14 cellular contexts compared by ENCODE assay signal in genomic region chr4:39718366-39719323, GRCh38. TPM values are rescaled to one million over a fixed set of nuclear protein-coding genes. Genes with fewer than 3 reads are reported as not detected.
DNase-seq lines count a peak whose midpoint lies in the region; ATAC-seq and TF ChIP-seq lines count a peak whose summit lies in the region.
"Had no signal": no experiment of that assay in that cellular context is flagged by ENCODE, and none has a peak within 500 bp of the region (broad histone marks: within the 10 kb centered on the region; RNA-seq: fewer than 3 reads in every experiment).

No MANE protein-coding gene starts in this region.

- H3K9me3 ChIP-seq in cardiac muscle cell (ENCODE audit: low read depth) (no peaks in the 10 kb centered on the region), right cardiac atrium (ENCODE audit: control insufficient read depth, low read length) (no peaks in the 10 kb centered on the region), spleen (no peaks in the 10 kb centered on the region)
- H3K9me3 ChIP-seq: HAP-1 had no signal

- H3K36me3 Mint-ChIP-seq in activated CD8-positive, alpha-beta T cell treated with anti-CD3 and anti-CD28 coated beads, Interleukin-2, amount 10 ng/mL, durations not matched to agents 7 days and 5 days (ENCODE audit: low read depth): peaks cover 31% of the 10 kb centered on the region

- peaks cover 11% of the 10 kb centered on the region for H3K4me1 ChIP-seq in cardiac muscle cell (ENCODE audit: low read depth)
- peaks cover 10% of the 10 kb centered on the region for H3K4me1 ChIP-seq in right cardiac atrium (ENCODE audit: control insufficient read depth, insufficient read depth, low read length)
- H3K4me1 ChIP-seq in spleen: peaks cover 7 to 98% (median 59%) of the 10 kb centered on the region in 6 donors
- H3K4me1 ChIP-seq: HAP-1 had no signal

- CTCF ChIA-PET in activated CD8-positive, alpha-beta T cell treated with anti-CD3 and anti-CD28 coated beads, Interleukin-2, amount 10 ng/mL, durations not matched to agents 7 days and 5 days (lab: Charles Lee): interaction anchor here (1.1 kb wide), 1 partner anchor 10 kb away, joined by 3 read pairs; no protein-coding TSS in a partner anchor

- ATAC-seq in right cardiac atrium: no peak
- peak; percentile 69 for ATAC-seq in activated CD8-positive, alpha-beta T cell treated with anti-CD3 and anti-CD28 coated beads, Interleukin-2, amount 10 ng/mL, durations not matched to agents 7 days and 5 days
- peak; percentile 54 for ATAC-seq in stimulated activated naive CD8-positive, alpha-beta T cell treated with anti-CD3 and anti-CD28 coated beads, Interleukin-15, Interleukin-2, amounts not matched to agents 100 U/mL and 50 U/mL, for 24 hours

- H3K27ac ChIP-seq in cardiac muscle cell (peak overlapping the region; percentile 72), right cardiac atrium (ENCODE audit: low read length) (no peak overlapping the region), spleen (no peak overlapping the region)

- no peaks in the 10 kb centered on the region for H3K27me3 ChIP-seq in cardiac muscle cell
- H3K27me3 ChIP-seq in right cardiac atrium (ENCODE audit: control insufficient read depth, insufficient read depth): no peaks in the 10 kb centered on the region
- no peaks in the 10 kb centered on the region for H3K27me3 ChIP-seq in spleen (replicated peaks in 1 of 7)

- peak overlapping the region; percentile 50 for H3K27ac Mint-ChIP-seq in activated CD8-positive, alpha-beta T cell treated with anti-CD3 and anti-CD28 coated beads, Interleukin-2, amount 10 ng/mL, durations not matched to agents 7 days and 5 days

- no peak overlapping the region for H3K4me3 ChIP-seq in cardiac muscle cell
- no peak overlapping the region for H3K4me3 ChIP-seq in right cardiac atrium (ENCODE audit: low read length)
- no peak overlapping the region for H3K4me3 ChIP-seq in spleen
- H3K4me3 ChIP-seq: HAP-1 had no signal

- intact Hi-C loops in right cardiac atrium (cut with DNase I): no loop called here
- intact Hi-C loops in spleen (cut with DNase I; ENCODE audit: low total_unique reads): no loop called here

- no peaks in the 10 kb centered on the region for H3K9me3 Mint-ChIP-seq in activated CD8-positive, alpha-beta T cell treated with anti-CD3 and anti-CD28 coated beads, Interleukin-2, amount 10 ng/mL, durations not matched to agents 7 days and 5 days (ENCODE audit: insufficient read depth)

- H3K4me1 Mint-ChIP-seq in activated CD8-positive, alpha-beta T cell treated with anti-CD3 and anti-CD28 coated beads, Interleukin-2, amount 10 ng/mL, durations not matched to agents 7 days and 5 days (ENCODE audit: low read depth): peaks cover 53% of the 10 kb centered on the region

- 94% methylated on average over 33 of the region's 33 CpGs for WGBS in right cardiac atrium
- WGBS in spleen, 5 donors: 88 to 93% (median 92%) methylated on average over 7 to 33 of the region's 33 CpGs

- no peaks in the 10 kb centered on the region for H3K36me3 ChIP-seq in cardiac muscle cell
- H3K36me3 ChIP-seq in spleen: peaks cover 0 to 39% (median 2%) of the 10 kb centered on the region in 6 donors

- TF ChIP-seq POLR2A in spleen (IDR thresholded peaks at IDR 0.05): no peak

- no peak overlapping the region for H3K4me3 Mint-ChIP-seq in activated CD8-positive, alpha-beta T cell treated with anti-CD3 and anti-CD28 coated beads, Interleukin-2, amount 10 ng/mL, durations not matched to agents 7 days and 5 days

- no peaks in the 10 kb centered on the region for H3K27me3 Mint-ChIP-seq in activated CD8-positive, alpha-beta T cell treated with anti-CD3 and anti-CD28 coated beads, Interleukin-2, amount 10 ng/mL, durations not matched to agents 7 days and 5 days (ENCODE audit: low read depth)

- POLR2A ChIA-PET in activated CD8-positive, alpha-beta T cell treated with anti-CD3 and anti-CD28 coated beads, Interleukin-2, amount 10 ng/mL, durations not matched to agents 7 days and 5 days (lab: Charles Lee): interaction anchor here (0.6 kb wide), 1 partner anchor 245 kb away, joined by 3 read pairs; no protein-coding TSS in a partner anchor

- no peak for DNase-seq in cardiac muscle cell (ENCODE audit: low read depth in 1 of 2, low spot score in 1 of 2)
- DNase-seq in right cardiac atrium: no peak
- DNase-seq in activated CD8-positive, alpha-beta T cell treated with anti-CD3 and anti-CD28 coated beads, Interleukin-2, amount 10 ng/mL, durations not matched to agents 7 days and 5 days: peak; percentile 30
- peak; percentile 55 for DNase-seq in kidney tubule cell (ENCODE audit: low spot score)
- no peak for DNase-seq in stimulated activated naive CD8-positive, alpha-beta T cell treated with anti-CD3 and anti-CD28 coated beads, Interleukin-15, Interleukin-2, amounts not matched to agents 100 U/mL and 50 U/mL, for 24 hours
- no peak for DNase-seq in spleen
- no peak for DNase-seq in SHP77 (lab: John Stamatoyannopoulos, UW)
- no peak for DNase-seq in T1000 (lab: John Stamatoyannopoulos, UW)
- DNase-seq: AML-193; cerebellar nuclear complex; NCI-H1048; NCI-H510A treated with DMSO at 0.1 percent for 48 hours; stimulated activated CD4-positive, alpha-beta T cell treated with anti-CD3 and anti-CD28 coated beads, Interleukin-4, amount 100 ng/mL, for 4 hours had no signal

- TF ChIP-seq CTCF in cardiac muscle cell (IDR thresholded peaks at IDR 0.05; ENCODE audit: low read depth, low read length) (no peak), spleen (IDR thresholded peaks at IDR 0.05 in 8 of 11, conservative IDR thresholded peaks at IDR 0.05 in 3 of 11) (no peak)

RNA-seq across cellular contexts. Expression of gene UBE2K, which starts 20.7 kb away (rescaled TPM):
- total RNA-seq in cardiac muscle cell: 12.5 and 52.5 TPM in 2 replicates
- 52.0 and 71.6 TPM in 2 replicates for polyA plus RNA-seq in cardiac muscle cell
- 10 to 100 TPM; 55.4 to 59.5 (median 57.4) TPM for total RNA-seq in right cardiac atrium
- polyA plus RNA-seq in right cardiac atrium: 38.2 TPM
- 10 to 100 TPM; 74.9 to 78.7 TPM for total RNA-seq in activated CD8-positive, alpha-beta T cell treated with anti-CD3 and anti-CD28 coated beads, Interleukin-2, amount 10 ng/mL, durations not matched to agents 7 days and 5 days
- total RNA-seq in spleen: 10 to 100 TPM; 22.7 to 48.8 (median 40.1) TPM
- polyA plus RNA-seq in spleen: 10 to 100 TPM; 26.5 to 27.4 (median 26.9) TPM

Comparison
In these comparisons a context has a peak if more than half of its experiments do, and no peak if none do; other contexts are left out.
1. DNase-seq: peak in activated CD8-positive, alpha-beta T cell treated with anti-CD3 and anti-CD28 coated beads, Interleukin-2, amount 10 ng/mL, durations not matched to agents 7 days and 5 days (single experiment) and kidney tubule cell (single experiment); none in cardiac muscle cell (0 of 2), right cardiac atrium (0 of 3), stimulated activated naive CD8-positive, alpha-beta T cell treated with anti-CD3 and anti-CD28 coated beads, Interleukin-15, Interleukin-2, amounts not matched to agents 100 U/mL and 50 U/mL, for 24 hours (single experiment), spleen (single experiment), SHP77 (0 of 2) and T1000 (single experiment).
2. ATAC-seq: peak in activated CD8-positive, alpha-beta T cell treated with anti-CD3 and anti-CD28 coated beads, Interleukin-2, amount 10 ng/mL, durations not matched to agents 7 days and 5 days (single experiment) and stimulated activated naive CD8-positive, alpha-beta T cell treated with anti-CD3 and anti-CD28 coated beads, Interleukin-15, Interleukin-2, amounts not matched to agents 100 U/mL and 50 U/mL, for 24 hours (single experiment); none in right cardiac atrium (0 of 2).